In genomic region chr2:25375989-25376545, GRCh38 we compare ENCODE assay signal across 7 cellular contexts. TPM values are rescaled to one million over a fixed set of nuclear protein-coding genes. Genes with fewer than 3 reads are reported as not detected.
DNase-seq lines count a peak whose midpoint lies in the region; ATAC-seq and TF ChIP-seq lines count a peak whose summit lies in the region.

No MANE protein-coding gene starts in this region.

- H3K36me3 ChIP-seq in GM23338 (ENCODE audit: insufficient read depth): no peaks in the 10 kb centered on the region
- no peaks in the 10 kb centered on the region for H3K36me3 ChIP-seq in Panc1 (ENCODE audit: control insufficient read depth, insufficient read depth, low read length)
- no peaks in the 10 kb centered on the region for H3K36me3 ChIP-seq in esophagus squamous epithelium
- H3K36me3 ChIP-seq in gastrocnemius medialis: no peaks in the 10 kb centered on the region

- H3K79me2 ChIP-seq in GM23338 (replicated peaks; ENCODE audit: insufficient read depth): no peaks in the 10 kb centered on the region

- peaks cover 3% of the 10 kb centered on the region for H3K36me3 Mint-ChIP-seq in GM23338 (ENCODE audit: low read depth)

- H3K27me3 Mint-ChIP-seq in GM23338 (ENCODE audit: insufficient read depth, low read depth, poor library complexity): peaks cover 22% of the 10 kb centered on the region

- POLR2A ChIA-PET in Panc1 (lab: Charles Lee): interaction anchor here (0.5 to 0.6 kb wide), 2 partner anchors 13 to 886 kb away, joined by 4 to 18 read pairs; no protein-coding TSS in a partner anchor

- WGBS in esophagus squamous epithelium, 2 donors: 61 to 68% methylated on average over 11 to 14 of the region's 16 CpGs

- DNase-seq in GM23338 (ENCODE audit: low spot score): no peak
- DNase-seq in Panc1 (ENCODE audit: low read depth, low spot score): no peak
- no peak for DNase-seq in esophagus squamous epithelium (lab: John Stamatoyannopoulos, UW)
- DNase-seq in gastrocnemius medialis: no peak
- DNase-seq in NCI-H524 treated with DMSO at 0.1 percent for 48 hours (lab: John Stamatoyannopoulos, UW): no peak
- no peak for DNase-seq in DMS53 treated with DMSO at 0.1 percent for 48 hours (lab: John Stamatoyannopoulos, UW; ENCODE audit: unreplicated experiment)
- no peak for DNase-seq in left colon

- peak overlapping the region; percentile 57; the same call in 2 of the 3 replicates for H3K4me3 Mint-ChIP-seq in GM23338

- no peaks in the 10 kb centered on the region for H4K20me1 ChIP-seq in GM23338 (replicated peaks; ENCODE audit: insufficient read depth)

- no peak for ATAC-seq in GM23338
- 0 out of 2 replicates have a peak, but pooled peaks have one; percentile 7 for ATAC-seq in Panc1
- no peak for ATAC-seq in gastrocnemius medialis
- ATAC-seq in left colon: no peak

- peaks cover 24% of the 10 kb centered on the region for H3K4me1 Mint-ChIP-seq in GM23338

- H3K4me1 ChIP-seq in GM23338 (ENCODE audit: insufficient read depth) (peaks cover 11% of the 10 kb centered on the region), Panc1 (ENCODE audit: control insufficient read depth, insufficient read depth, low read length) (no peaks in the 10 kb centered on the region; the same call in 1 of the 2 replicates), esophagus squamous epithelium (peaks cover 17 to 56% (median 25%) of the 10 kb centered on the region in 3 donors), gastrocnemius medialis (peaks cover 35 to 36% of the 10 kb centered on the region in 2 donors)

- H3F3A ChIP-seq in GM23338 (replicated peaks; ENCODE audit: low read depth): peaks cover 5% of the 10 kb centered on the region; the same call in 1 of the 2 replicates

- TF ChIP-seq POLR2A in esophagus squamous epithelium (IDR thresholded peaks at IDR 0.05) (no peak), gastrocnemius medialis (IDR thresholded peaks at IDR 0.05) (no peak)

- H3K9me3 Mint-ChIP-seq in GM23338: peaks cover 6% of the 10 kb centered on the region; the same call in 2 of the 3 replicates

- H3K4me2 ChIP-seq in GM23338: peak overlapping the region; percentile 74

- peak overlapping the region; percentile 46 for H3K4me3 ChIP-seq in GM23338
- peak overlapping the region in 1 of 2 experiments; percentile 41; a peak in 1 of 4 replicates for H3K4me3 ChIP-seq in Panc1 (ENCODE audit: low read depth in 2 of 2, low read length in 2 of 2)
- H3K4me3 ChIP-seq in esophagus squamous epithelium: peak overlapping the region in 2 of 4 donors; percentile 30 to 47
- H3K4me3 ChIP-seq in gastrocnemius medialis: peak overlapping the region in 3 of 4 donors; percentile 34 to 53 (median 35)

- TF ChIP-seq CTCF in GM23338 (conservative IDR thresholded peaks at IDR 0.05; ENCODE audit: low read depth in 2 of 2) (no peak), Panc1 (IDR thresholded peaks at IDR 0.05) (no peak), esophagus squamous epithelium (IDR thresholded peaks at IDR 0.05) (no peak), gastrocnemius medialis (IDR thresholded peaks at IDR 0.05 in 4 of 5, conservative IDR thresholded peaks at IDR 0.05 in 1 of 5) (no peak)

- H3K9me2 ChIP-seq in GM23338 (ENCODE audit: insufficient read depth): no peaks in the 10 kb centered on the region

- in situ Hi-C loops in Panc1 (cut with HindIII; ENCODE audit: low pct_unique_long_range_greater_than_20kb, low sequenced_read_pairs): no loop called here
- in situ Hi-C loops in gastrocnemius medialis (cut with MboI; ENCODE audit: low sequenced_read_pairs in 4 of 4): no loop called here

- CTCF ChIA-PET in Panc1 (lab: Charles Lee): interaction anchor here (0.5 to 1.6 kb wide), 3 partner anchors 14 to 115 kb away, joined by 3 to 13 read pairs (median 3); no protein-coding TSS in a partner anchor

- intact Hi-C loops in Panc1 (cut with micrococcal nuclease; ENCODE audit: unreplicated experiment): no loop called here
- intact Hi-C loops in esophagus squamous epithelium (cut with DNase I): no loop called here
- intact Hi-C loops in gastrocnemius medialis (cut with DNase I; ENCODE audit: low total_unique reads): loop anchor here (1.0 kb wide), 2 partner anchors 14 to 34 kb away; no protein-coding TSS in a partner anchor
- intact Hi-C loops in left colon (cut with DNase I, micrococcal nuclease): no loop called here

- no TSS peak for BruUV-seq in Panc1 (replicated peaks; lab: Mats Ljungman, UMichigan)

- no peaks in the 10 kb centered on the region for H3K27me3 ChIP-seq in GM23338 (ENCODE audit: insufficient read depth)
- H3K27me3 ChIP-seq in Panc1 (ENCODE audit: control insufficient read depth, insufficient read depth, low read length): no peaks in the 10 kb centered on the region
- H3K27me3 ChIP-seq in esophagus squamous epithelium: no peaks in the 10 kb centered on the region
- no peaks in the 10 kb centered on the region for H3K27me3 ChIP-seq in gastrocnemius medialis

- H3K27ac Mint-ChIP-seq in GM23338: no peak overlapping the region

- H3K27ac ChIP-seq in GM23338 (ENCODE audit: low read depth) (no peak overlapping the region), Panc1 (ENCODE audit: low read length) (no peak overlapping the region), esophagus squamous epithelium (peak overlapping the region in 3 of 4 donors; percentile 40 to 76 (median 59)), gastrocnemius medialis (peak overlapping the region; percentile 38 to 40 (median 38))

- peak overlapping the region; percentile 88; the same call in 1 of the 2 replicates for H2AFZ ChIP-seq in GM23338

- H3K9me3 ChIP-seq in Panc1 (ENCODE audit: control insufficient read depth, insufficient read depth, low read depth, low read length): no peaks in the 10 kb centered on the region
- no peaks in the 10 kb centered on the region for H3K9me3 ChIP-seq in esophagus squamous epithelium
- no peaks in the 10 kb centered on the region for H3K9me3 ChIP-seq in gastrocnemius medialis

TF ChIP-seq in GM23338, 12 proteins besides CTCF, POLR2A, EP300 and RAD21 (continues in another document):
- TF ChIP-seq ZNF462 (CRISPR knock-in tag; IDR thresholded peaks at IDR 0.05): no peak

RNA-seq across cellular contexts. Expression of gene DNMT3A, which starts 34.3 kb away (rescaled TPM):
- 67.2 and 80.4 TPM in 2 replicates for total RNA-seq in GM23338 (2014; rRNA removed; shearing (Covaris generic))
- 42.9 and 47.2 TPM in 2 replicates for polyA plus RNA-seq in GM23338 (2016; fragmentation: Nextera tagmentation; extraction: Ambion mirVana)
- total RNA-seq in Panc1 (2021; ENCODE audit: unreplicated experiment) (29.3 TPM), esophagus squamous epithelium (10 to 100 TPM in 1 of 4 donors, 1 to 10 TPM in 3; 4.1 to 13.6 (median 8.2) TPM), gastrocnemius medialis (10 to 100 TPM in 1 of 4 donors, 1 to 10 TPM in 3; 5.9 to 14.1 (median 8.0) TPM), left colon (10 to 100 TPM; 27.3 to 27.8 TPM)
- 54.3 TPM for polyA plus RNA-seq in Panc1 (2012; ENCODE audit: insufficient read length)

Comparison
In these comparisons a context has a peak if more than half of its experiments do, and no peak if none do; other contexts are left out.
1. H3K27ac ChIP-seq: peak in esophagus squamous epithelium (3 of 4) and gastrocnemius medialis (4 of 4); none in GM23338 (single experiment) and Panc1 (single experiment).